Comparison of ENCODE assay signal across 27 cellular contexts in the genomic region with DNA sequence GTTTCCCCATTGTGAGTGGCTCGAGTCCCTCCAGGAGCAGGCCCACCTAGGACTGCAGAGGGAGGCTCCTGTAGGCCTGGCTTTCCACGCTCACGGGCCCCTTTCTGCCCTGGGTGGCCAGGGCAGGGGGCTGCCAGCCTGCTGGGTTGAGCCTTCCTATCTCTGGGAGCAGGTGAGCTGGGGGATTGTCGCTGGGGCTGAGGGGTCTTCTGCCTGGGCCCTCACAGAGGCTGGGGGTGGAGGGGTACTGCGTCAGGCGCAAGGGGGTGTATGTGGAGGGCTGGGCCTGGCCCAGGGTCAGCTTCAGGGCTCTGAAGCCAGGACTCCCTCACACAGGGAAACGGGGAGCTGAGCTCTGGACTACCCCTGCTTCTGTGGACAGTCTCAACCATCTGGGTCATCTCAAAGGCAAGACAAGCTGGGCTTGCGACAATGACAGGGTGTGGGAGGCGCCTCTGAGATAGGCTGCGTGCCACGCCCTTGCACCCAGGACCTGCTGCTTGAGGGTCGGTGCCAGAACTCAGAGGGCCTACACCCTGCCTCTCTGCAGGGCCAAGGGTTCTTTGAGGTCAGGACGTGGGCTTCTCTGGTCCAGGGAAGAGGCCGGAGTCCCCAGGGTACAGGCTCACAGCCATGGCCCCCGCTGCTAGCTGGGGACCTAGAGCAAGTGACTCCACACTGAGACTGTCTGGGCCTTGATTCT.
DNase-seq lines count a peak whose midpoint lies in the region; ATAC-seq, FAIRE-seq and TF ChIP-seq lines count a peak whose summit lies in the region.
"Had no signal": no experiment of that assay in that cellular context is flagged by ENCODE, and none has a peak within 500 bp of the region (broad histone marks: within the 10 kb centered on the region; RNA-seq: fewer than 3 reads in every experiment).

No MANE protein-coding gene starts in this region.

- CTCF ChIA-PET in activated naive CD4-positive, alpha-beta T cell treated with anti-CD3 and anti-CD28 coated beads, Interleukin-2, amount 10 ng/mL, durations not matched to agents 7 days and 5 days (lab: Charles Lee): no interaction called here

- TF ChIP-seq POLR2A in sigmoid colon (IDR thresholded peaks at IDR 0.05): no peak
- no peak for TF ChIP-seq POLR2A in GM12891 (IDR thresholded peaks at IDR 0.05; ENCODE audit: low read depth, low read length)

- no peak for DNase-seq in activated naive CD4-positive, alpha-beta T cell treated with anti-CD3 and anti-CD28 coated beads, Interleukin-2, amount 10 ng/mL, durations not matched to agents 7 days and 5 days
- DNase-seq in activated naive CD4-positive, alpha-beta T cell treated with anti-CD3 and anti-CD28 coated beads, Interleukin-2, amount 50 U/mL, for 72 hours (ENCODE audit: low spot score in 2 of 2): no peak
- DNase-seq in H7: peak; percentile 35
- peak; percentile 34 to 70 (median 59) for DNase-seq in right cardiac atrium
- peak; percentile 57 for DNase-seq in sigmoid colon
- DNase-seq in NCI-H187 treated with DMSO at 0.1 percent for 48 hours (lab: John Stamatoyannopoulos, UW): no peak
- DNase-seq in GM12891 (ENCODE audit: insufficient read length, low spot score): no peak
- DNase-seq: ACHN; Calu3; CD8-positive, alpha-beta memory T cell; DMS153; GM23248; HCEC 1CT; KG1; NCI-H1092; NCI-H1436; NCI-H1930; NCI-H226; NCI-H510A treated with DMSO at 0.1 percent for 48 hours; NCI-H748 treated with DMSO at 0.1 percent for 48 hours; SJCRH30 had no signal

- H3K36me3 Mint-ChIP-seq in activated naive CD4-positive, alpha-beta T cell treated with anti-CD3 and anti-CD28 coated beads, Interleukin-2, amount 10 ng/mL, durations not matched to agents 7 days and 5 days: peaks cover 34% of the 10 kb centered on the region
- H3K36me3 Mint-ChIP-seq in activated naive CD4-positive, alpha-beta T cell treated with anti-CD3 and anti-CD28 coated beads, Interleukin-2, amount 50 U/mL, for 72 hours: peaks cover 12 to 14% of the 10 kb centered on the region in 2 donors

- intact Hi-C loops in right cardiac atrium (cut with DNase I) (no loop called here), sigmoid colon (cut with DNase I) (no loop called here)

- H3K27me3 Mint-ChIP-seq in activated naive CD4-positive, alpha-beta T cell treated with anti-CD3 and anti-CD28 coated beads, Interleukin-2, amount 10 ng/mL, durations not matched to agents 7 days and 5 days: no peaks in the 10 kb centered on the region
- H3K27me3 Mint-ChIP-seq: CD8-positive, alpha-beta memory T cell had no signal

- H3K4me1 Mint-ChIP-seq in activated naive CD4-positive, alpha-beta T cell treated with anti-CD3 and anti-CD28 coated beads, Interleukin-2, amount 10 ng/mL, durations not matched to agents 7 days and 5 days: no peaks in the 10 kb centered on the region
- H3K4me1 Mint-ChIP-seq: CD8-positive, alpha-beta memory T cell had no signal

- WGBS in right cardiac atrium: 72% methylated on average over 15 of the region's 15 CpGs
- WGBS in sigmoid colon, 2 donors: 90 to 94% methylated on average over 15 of the region's 15 CpGs

- ATAC-seq in activated naive CD4-positive, alpha-beta T cell treated with anti-CD3 and anti-CD28 coated beads, Interleukin-2, amount 50 U/mL, for 72 hours: no peak
- ATAC-seq in right cardiac atrium (peak; percentile 40 to 57), HG03097 (IDR thresholded peaks at IDR 0.05; ENCODE audit: low FRiP score, unreplicated experiment) (no peak)
- ATAC-seq: Panc1 had no signal

- H3K27ac Mint-ChIP-seq in activated naive CD4-positive, alpha-beta T cell treated with anti-CD3 and anti-CD28 coated beads, Interleukin-2, amount 10 ng/mL, durations not matched to agents 7 days and 5 days: peak overlapping the region; percentile 70
- H3K27ac Mint-ChIP-seq in activated naive CD4-positive, alpha-beta T cell treated with anti-CD3 and anti-CD28 coated beads, Interleukin-2, amount 50 U/mL, for 72 hours: peak overlapping the region in 1 of 2 donors; percentile 14

- H3K4me3 ChIP-seq in H7 (ENCODE audit: insufficient read depth, low read depth, low read length) (no peak overlapping the region), right cardiac atrium (ENCODE audit: low read length) (no peak overlapping the region), sigmoid colon (no peak overlapping the region)
- H3K4me3 ChIP-seq: BLaER1 treated with 17β-estradiol and CSF1 and Interleukin-3, amounts not matched to agents 10 nM and 100 nM; GM23248; SJCRH30 had no signal

- no peaks in the 10 kb centered on the region for H3K9me3 ChIP-seq in right cardiac atrium (ENCODE audit: control insufficient read depth, low read length)
- peaks cover 0 to 7% (median 0%) of the 10 kb centered on the region in 4 donors for H3K9me3 ChIP-seq in sigmoid colon
- H3K9me3 ChIP-seq: SJCRH30 had no signal

- H3K4me3 Mint-ChIP-seq in activated naive CD4-positive, alpha-beta T cell treated with anti-CD3 and anti-CD28 coated beads, Interleukin-2, amount 10 ng/mL, durations not matched to agents 7 days and 5 days: no peak overlapping the region
- H3K4me3 Mint-ChIP-seq: CD8-positive, alpha-beta memory T cell had no signal

- TF ChIP-seq CTCF in sigmoid colon (IDR thresholded peaks at IDR 0.05): no peak

- TF ChIP-seq EP300 in sigmoid colon (IDR thresholded peaks at IDR 0.05): no peak

- H3K27ac ChIP-seq in right cardiac atrium (ENCODE audit: low read length) (no peak overlapping the region), sigmoid colon (no peak overlapping the region)
- H3K27ac ChIP-seq: 22Rv1; BLaER1 treated with 17β-estradiol and CSF1 and Interleukin-3, amounts not matched to agents 10 nM and 100 nM; GM23248; SJCRH30 had no signal

- peaks cover 1% of the 10 kb centered on the region for H3K36me3 ChIP-seq in H7 (replicated peaks; ENCODE audit: control insufficient read depth, insufficient read depth, low read length)
- H3K36me3 ChIP-seq in sigmoid colon: peaks cover 35 to 94% (median 47%) of the 10 kb centered on the region in 4 donors
- H3K36me3 ChIP-seq: SJCRH30 had no signal

- H3K4me1 ChIP-seq in right cardiac atrium (ENCODE audit: control insufficient read depth, insufficient read depth, low read length): no peaks in the 10 kb centered on the region
- no peaks in the 10 kb centered on the region for H3K4me1 ChIP-seq in sigmoid colon
- H3K4me1 ChIP-seq: SJCRH30 had no signal

- no peaks in the 10 kb centered on the region for H3K9me3 Mint-ChIP-seq in activated naive CD4-positive, alpha-beta T cell treated with anti-CD3 and anti-CD28 coated beads, Interleukin-2, amount 10 ng/mL, durations not matched to agents 7 days and 5 days
- no peaks in the 10 kb centered on the region for H3K9me3 Mint-ChIP-seq in activated naive CD4-positive, alpha-beta T cell treated with anti-CD3 and anti-CD28 coated beads, Interleukin-2, amount 50 U/mL, for 72 hours
- H3K9me3 Mint-ChIP-seq: CD8-positive, alpha-beta memory T cell had no signal

- FAIRE-seq in GM12891 (lab: Jason Lieb, UNC): no peak
- FAIRE-seq: GM12892, HTR-8/SVneo had no signal

- H3K27me3 ChIP-seq in H7 (ENCODE audit: control insufficient read depth, insufficient read depth, low read length) (no peaks in the 10 kb centered on the region), right cardiac atrium (ENCODE audit: control insufficient read depth, insufficient read depth) (no peaks in the 10 kb centered on the region), sigmoid colon (no peaks in the 10 kb centered on the region)
- H3K27me3 ChIP-seq: BLaER1 treated with 17β-estradiol and CSF1 and Interleukin-3, amounts not matched to agents 10 nM and 100 nM; SJCRH30 had no signal

TF ChIP-seq in GM12891, 5 proteins besides CTCF, POLR2A, EP300 and RAD21:
- TF ChIP-seq SPI1 (IDR thresholded peaks at IDR 0.05; ENCODE audit: low read depth, low read length) (no peak), PAX5 (IDR thresholded peaks at IDR 0.05; ENCODE audit: insufficient read depth, low read length, severe bottlenecking) (no peak), TAF1 (IDR thresholded peaks at IDR 0.05; ENCODE audit: low read depth, low read length) (no peak), POLR2AphosphoS5 (IDR thresholded peaks at IDR 0.05; ENCODE audit: low read depth, low read length) (no peak), POU2F2 (IDR thresholded peaks at IDR 0.05; ENCODE audit: low read depth, low read length) (no peak)

Comparison
In these comparisons a context has a peak if more than half of its experiments do, and no peak if none do; other contexts are left out.
1. DNase-seq: peak in H7 (single experiment), right cardiac atrium (3 of 3) and sigmoid colon (single experiment); none in activated naive CD4-positive, alpha-beta T cell treated with anti-CD3 and anti-CD28 coated beads, Interleukin-2, amount 10 ng/mL, durations not matched to agents 7 days and 5 days (single experiment), activated naive CD4-positive, alpha-beta T cell treated with anti-CD3 and anti-CD28 coated beads, Interleukin-2, amount 50 U/mL, for 72 hours (0 of 2), NCI-H187 treated with DMSO at 0.1 percent for 48 hours (single experiment) and GM12891 (single experiment).
2. ATAC-seq: peak in right cardiac atrium (2 of 2); none in activated naive CD4-positive, alpha-beta T cell treated with anti-CD3 and anti-CD28 coated beads, Interleukin-2, amount 50 U/mL, for 72 hours (0 of 2) and HG03097 (single experiment).